In the genomic region with DNA sequence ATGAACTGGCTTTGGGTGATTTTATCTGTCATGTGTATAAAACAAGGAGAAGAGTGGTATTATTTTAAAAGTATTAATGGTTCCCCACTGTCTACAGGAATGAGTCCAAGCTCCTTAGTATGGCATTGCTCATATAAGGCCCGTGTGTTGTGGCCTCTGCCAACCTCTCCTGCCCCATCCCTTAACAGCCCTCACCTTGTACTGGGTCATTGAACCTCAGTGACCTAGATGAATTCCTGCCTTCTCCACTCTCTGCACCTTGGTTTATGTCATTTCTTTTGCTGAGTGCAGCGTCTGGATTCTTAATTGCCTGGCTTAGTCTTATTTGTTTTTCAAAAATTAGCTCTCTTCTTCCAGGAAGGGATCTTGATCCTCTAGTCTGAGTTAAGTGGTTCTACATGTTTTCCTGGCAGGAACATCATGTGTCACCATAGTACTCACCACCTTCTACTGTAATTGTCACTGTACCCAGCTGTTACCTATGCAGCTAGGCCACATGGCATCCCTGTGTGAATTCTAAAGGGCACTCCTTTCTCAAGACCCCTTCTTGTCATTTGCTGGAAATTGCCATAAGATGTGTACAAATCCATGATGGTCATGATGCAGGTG, we compare ENCODE assay signal across 16 cellular contexts. TPM values are rescaled to one million over a fixed set of nuclear protein-coding genes. Genes with fewer than 3 reads are reported as not detected.
DNase-seq lines count a peak whose midpoint lies in the region; ATAC-seq, FAIRE-seq and TF ChIP-seq lines count a peak whose summit lies in the region.
"Had no signal": no experiment of that assay in that cellular context is flagged by ENCODE, and none has a peak within 500 bp of the region (broad histone marks: within the 10 kb centered on the region; RNA-seq: fewer than 3 reads in every experiment).

No MANE protein-coding gene starts in this region.

- peak; percentile 25 for ATAC-seq in lung (ENCODE audit: insufficient read depth, low FRiP score)
- no peak for ATAC-seq in activated T-cell treated with anti-CD3 and anti-CD28 coated beads, Interleukin-2, amount 50 U/mL, for 72 hours (replicated peaks in 1 of 2)
- ATAC-seq: GM12878, HCT116 had no signal

- peak; percentile 91 for FAIRE-seq in bronchial epithelial cell (lab: Jason Lieb, UNC)
- FAIRE-seq: GM12878, GM18507 had no signal

- no peaks in the 10 kb centered on the region for H3K9me3 ChIP-seq in lung (ENCODE audit: control insufficient read depth in 2 of 2, insufficient read depth in 1 of 2, low read length in 1 of 2)

- H3K9me3 Mint-ChIP-seq in activated T-cell treated with anti-CD3 and anti-CD28 coated beads, Interleukin-2, amount 50 U/mL, for 72 hours: peaks cover 0 to 1% of the 10 kb centered on the region in 2 donors

- peaks cover 0 to 3% of the 10 kb centered on the region in 2 donors for H3K4me1 ChIP-seq in lung (ENCODE audit: control insufficient read depth in 2 of 2, insufficient read depth in 2 of 2, low read length in 2 of 2)

- no peak overlapping the region for H3K27ac ChIP-seq in lung (ENCODE audit: low read depth in 1 of 2, low read length in 1 of 2)

- no peaks in the 10 kb centered on the region for H3K36me3 Mint-ChIP-seq in activated T-cell treated with anti-CD3 and anti-CD28 coated beads, Interleukin-2, amount 50 U/mL, for 72 hours (ENCODE audit: insufficient read depth in 2 of 2)

- H3K4me3 Mint-ChIP-seq in activated T-cell treated with anti-CD3 and anti-CD28 coated beads, Interleukin-2, amount 50 U/mL, for 72 hours: no peak overlapping the region
- H3K4me3 Mint-ChIP-seq: B cell had no signal

- H3K4me1 Mint-ChIP-seq in activated T-cell treated with anti-CD3 and anti-CD28 coated beads, Interleukin-2, amount 50 U/mL, for 72 hours (ENCODE audit: low read depth): no peaks in the 10 kb centered on the region
- H3K4me1 Mint-ChIP-seq: B cell had no signal

- no peak for TF ChIP-seq CTCF in LNCaP clone FGC (IDR thresholded peaks at IDR 0.05; ENCODE audit: control insufficient read depth, extremely low read depth, insufficient read depth)
- no peak for TF ChIP-seq CTCF in bronchial epithelial cell (IDR thresholded peaks at IDR 0.05; ENCODE audit: insufficient read depth, low read length, severe bottlenecking)
- no peak for TF ChIP-seq CTCF in lung (IDR thresholded peaks at IDR 0.05; ENCODE audit: control extremely low read depth, extremely low read depth)

- H3K27me3 ChIP-seq in bronchial epithelial cell (ENCODE audit: control insufficient read depth, insufficient read depth, low read length): no peaks in the 10 kb centered on the region
- H3K27me3 ChIP-seq in lung (ENCODE audit: control insufficient read depth, insufficient read depth): no peaks in the 10 kb centered on the region

- no peaks in the 10 kb centered on the region for H3K27me3 Mint-ChIP-seq in activated T-cell treated with anti-CD3 and anti-CD28 coated beads, Interleukin-2, amount 50 U/mL, for 72 hours (ENCODE audit: low read depth)

- peak; percentile 37 for DNase-seq in NCI-H2196 (lab: John Stamatoyannopoulos, UW; ENCODE audit: unreplicated experiment)
- no peak for DNase-seq in NCI-H2196 treated with DMSO at 0.1 percent for 48 hours (lab: John Stamatoyannopoulos, UW; ENCODE audit: unreplicated experiment)
- DNase-seq in LNCaP clone FGC (ENCODE audit: low read depth): peak; percentile 55
- no peak for DNase-seq in bronchial epithelial cell (ENCODE audit: low read depth)
- no peak for DNase-seq in lung (ENCODE audit: low spot score)
- no peak for DNase-seq in LoVo (ENCODE audit: low spot score)
- DNase-seq in globus pallidus (ENCODE audit: low spot score): no peak
- DNase-seq in activated T-cell treated with anti-CD3 and anti-CD28 coated beads, Interleukin-2, amount 50 U/mL, for 72 hours: no peak
- DNase-seq: 8988T, EL, GOT3, NCI-H1105 had no signal

- H3K36me3 ChIP-seq in bronchial epithelial cell (ENCODE audit: control insufficient read depth, insufficient read depth, low read length) (peaks cover 4% of the 10 kb centered on the region), lung (ENCODE audit: control insufficient read depth in 2 of 2, insufficient read depth in 2 of 2, low read length in 2 of 2) (peaks cover 0 to 2% of the 10 kb centered on the region in 2 donors)

- H3K4me3 ChIP-seq in LNCaP clone FGC (ENCODE audit: low read depth, low read length) (no peak overlapping the region), bronchial epithelial cell (ENCODE audit: low read depth, low read length) (no peak overlapping the region), lung (no peak overlapping the region)
- H3K4me3 ChIP-seq: GM12878 had no signal

- H3K27ac Mint-ChIP-seq in activated T-cell treated with anti-CD3 and anti-CD28 coated beads, Interleukin-2, amount 50 U/mL, for 72 hours: no peak overlapping the region
- H3K27ac Mint-ChIP-seq: B cell had no signal

- 70 to 71% methylated on average over 2 of the region's 2 CpGs for WGBS in lung, 2 donors

RNA-seq across cellular contexts. Expression of gene POGLUT3, which starts 36.2 kb away (rescaled TPM):
- total RNA-seq in bronchial epithelial cell: 2.9 and 5.0 TPM in 2 replicates
- total RNA-seq in lung: 10 to 100 TPM; 27.8 to 31.8 TPM
- polyA plus RNA-seq in lung: 10 to 100 TPM in 1 of 2 donors, 1 to 10 TPM in 1; 9.9 to 10.3 TPM
- 10 to 100 TPM; 12.1 to 16.2 TPM for total RNA-seq in activated T-cell treated with anti-CD3 and anti-CD28 coated beads, Interleukin-2, amount 50 U/mL, for 72 hours

RNA-seq across cellular contexts. Expression of gene EXPH5, which starts 59.2 kb away (rescaled TPM):
- total RNA-seq in bronchial epithelial cell: 7.6 and 22.3 TPM in 2 replicates
- total RNA-seq in lung: 10 to 100 TPM; 25.2 to 28.8 TPM
- polyA plus RNA-seq in lung: 1 to 10 TPM; 1.1 to 5.2 TPM
- total RNA-seq in activated T-cell treated with anti-CD3 and anti-CD28 coated beads, Interleukin-2, amount 50 U/mL, for 72 hours: 1 to 10 TPM; 4.3 to 5.7 TPM

Comparison
In these comparisons a context has a peak if more than half of its experiments do, and no peak if none do; other contexts are left out.
1. DNase-seq: peak in NCI-H2196 (single experiment) and LNCaP clone FGC (single experiment); none in NCI-H2196 treated with DMSO at 0.1 percent for 48 hours (single experiment), bronchial epithelial cell (single experiment), lung (single experiment), LoVo (single experiment), globus pallidus (single experiment) and activated T-cell treated with anti-CD3 and anti-CD28 coated beads, Interleukin-2, amount 50 U/mL, for 72 hours (0 of 2).